In the genomic region with DNA sequence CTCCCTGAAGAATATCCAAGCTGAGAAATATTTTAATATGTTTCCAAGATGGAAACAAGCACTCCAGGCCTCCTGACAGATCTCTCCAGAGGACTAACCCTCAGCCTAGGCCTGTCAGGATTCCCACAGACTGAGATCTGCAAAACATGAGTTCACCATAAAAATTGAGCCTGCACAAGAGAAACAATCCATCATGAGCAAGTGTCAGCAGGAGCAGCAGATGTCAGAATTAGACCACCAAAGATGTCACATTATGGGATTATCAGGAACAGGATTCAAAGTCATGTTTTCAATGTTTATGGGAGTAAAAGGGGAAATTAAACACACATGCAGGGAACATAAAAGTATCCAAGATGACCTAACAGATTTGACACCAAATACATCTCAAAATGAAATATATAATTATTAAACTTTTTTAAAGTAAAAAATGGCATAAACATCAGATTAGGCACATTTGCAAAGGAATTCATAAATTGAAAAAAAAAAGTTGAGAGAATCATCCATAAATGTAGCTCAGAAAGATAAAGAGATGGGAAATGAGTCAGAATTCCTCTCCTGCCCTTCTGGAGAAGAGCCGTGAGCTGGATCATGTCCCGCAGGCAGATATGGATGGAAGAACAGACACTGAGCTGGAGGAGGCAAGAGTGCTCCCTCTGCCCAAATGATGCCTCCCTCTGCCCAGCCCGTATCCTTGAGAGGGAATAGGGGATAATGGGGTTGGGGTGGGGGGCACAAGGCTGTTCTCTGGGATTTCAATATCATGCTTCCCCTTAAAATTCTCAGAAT, we compare ENCODE assay signal across 26 cellular contexts.
DNase-seq lines count a peak whose midpoint lies in the region; ATAC-seq, FAIRE-seq and TF ChIP-seq lines count a peak whose summit lies in the region.
"Had no signal": no experiment of that assay in that cellular context is flagged by ENCODE, and none has a peak within 500 bp of the region (broad histone marks: within the 10 kb centered on the region; RNA-seq: fewer than 3 reads in every experiment).

No MANE protein-coding gene starts in this region.

- no peaks in the 10 kb centered on the region for H3K36me3 ChIP-seq in left ventricle myocardium inferior
- no peaks in the 10 kb centered on the region for H3K36me3 ChIP-seq in keratinocyte (ENCODE audit: control insufficient read depth in 2 of 2, extremely low read depth in 1 of 2, insufficient read depth in 2 of 2, low read length in 2 of 2)
- H3K36me3 ChIP-seq: lower lobe of right lung, Peyer's patch, prostate gland, SJSA1, upper lobe of left lung had no signal

- no peaks in the 10 kb centered on the region for H3K9me1 ChIP-seq in keratinocyte (ENCODE audit: control insufficient read depth, extremely low read depth, insufficient read depth, low read length)

- no peak overlapping the region for H3K9ac ChIP-seq in keratinocyte (ENCODE audit: control insufficient read depth, extremely low read depth, insufficient read depth, low read length)

- peak; percentile 55 for FAIRE-seq in keratinocyte (lab: Jason Lieb, UNC)
- FAIRE-seq: colon, TTC549 had no signal

- no peaks in the 10 kb centered on the region for H4K20me1 ChIP-seq in keratinocyte (ENCODE audit: control insufficient read depth, extremely low read depth, insufficient read depth, low read length)

- no peaks in the 10 kb centered on the region for H3K79me2 ChIP-seq in keratinocyte (ENCODE audit: control insufficient read depth, insufficient read depth, low read length)

- H3K4me2 ChIP-seq in keratinocyte (ENCODE audit: control insufficient read depth, extremely low read depth, insufficient read depth, low read depth, low read length), result no peak overlapping the region

- dilution Hi-C loops in keratinocyte (cut with MboI; ENCODE audit: extremely low pct_ligation_motif_present, low sequenced_read_pairs), result no loop called here

- TF ChIP-seq CTCF in left ventricle myocardium inferior (IDR thresholded peaks at IDR 0.05; ENCODE audit: borderline replicate concordance) (no peak), keratinocyte (optimal IDR thresholded peaks at IDR 0.05 in 1 of 3, IDR thresholded peaks at IDR 0.05 in 1 of 3, conservative IDR thresholded peaks at IDR 0.05 in 1 of 3; ENCODE audit: extremely low read depth in 1 of 3, insufficient read depth in 2 of 3, low read length in 3 of 3) (no peak)

- H3K4me1 ChIP-seq in left ventricle myocardium inferior (no peaks in the 10 kb centered on the region), keratinocyte (ENCODE audit: control insufficient read depth, extremely low read depth, insufficient read depth, low read length) (peaks cover 7% of the 10 kb centered on the region)
- H3K4me1 ChIP-seq: Peyer's patch, prostate gland, SJSA1, upper lobe of left lung had no signal

- H3K4me3 ChIP-seq in left ventricle myocardium inferior, result no peak overlapping the region
- no peak overlapping the region for H3K4me3 ChIP-seq in keratinocyte (ENCODE audit: control insufficient read depth in 2 of 3, extremely low read depth in 1 of 3, insufficient read depth in 2 of 3, low read depth in 1 of 3, low read length in 3 of 3)
- H3K4me3 ChIP-seq: lower lobe of right lung, Peyer's patch, prostate gland, SJSA1, skin epidermis, upper lobe of left lung had no signal

- H2AFZ ChIP-seq in keratinocyte (ENCODE audit: control insufficient read depth, low read length), result no peak overlapping the region

- H3K9me3 ChIP-seq in left ventricle myocardium inferior (replicated peaks) (peaks cover 5% of the 10 kb centered on the region), keratinocyte (ENCODE audit: control insufficient read depth, low read depth, low read length) (peaks cover 4% of the 10 kb centered on the region)
- H3K9me3 ChIP-seq: lower lobe of right lung, Peyer's patch, prostate gland, SJSA1, upper lobe of left lung had no signal

- ATAC-seq in Right ventricle myocardium inferior, result peak; percentile 18
- peak; percentile 53; the same call in 2 of the 3 replicates for ATAC-seq in SK-N-SH treated with all-trans-retinoic acid at 6 μM for 48 hours
- ATAC-seq in HG02870 (IDR thresholded peaks at IDR 0.05; ENCODE audit: unreplicated experiment), result no peak
- ATAC-seq in GM19452 (IDR thresholded peaks at IDR 0.05; ENCODE audit: unreplicated experiment), result no peak
- no peak for ATAC-seq in HG03097 (IDR thresholded peaks at IDR 0.05; ENCODE audit: low FRiP score, unreplicated experiment)
- ATAC-seq: activated CD4-positive, CD25-positive, alpha-beta regulatory T cell treated with anti-CD3 and anti-CD28 coated beads, Interleukin-2, amount 50 U/mL, for 24 hours; activated CD8-positive, alpha-beta T cell treated with anti-CD3 and anti-CD28 coated beads for 36 hours; lower lobe of right lung had no signal

- H3K27me3 ChIP-seq in left ventricle myocardium inferior (ENCODE audit: low read depth), result peaks cover 19% of the 10 kb centered on the region
- H3K27me3 ChIP-seq in keratinocyte (ENCODE audit: control insufficient read depth, extremely low read depth, insufficient read depth, low read length), result no peaks in the 10 kb centered on the region
- H3K27me3 ChIP-seq: Peyer's patch, SJSA1, upper lobe of left lung had no signal

- H3K27ac ChIP-seq in left ventricle myocardium inferior (replicated peaks) (no peak overlapping the region), keratinocyte (ENCODE audit: control insufficient read depth, insufficient read depth, low read length) (no peak overlapping the region)
- H3K27ac ChIP-seq: lower lobe of right lung, Peyer's patch, prostate gland, SJSA1, skin epidermis, upper lobe of left lung had no signal

- intact Hi-C loops in Right ventricle myocardium inferior (cut with DNase I) (loop anchor here (2.0 to 10.0 kb wide), 2 partner anchors 263 to 631 kb away; no protein-coding TSS in a partner anchor), left ventricle myocardium inferior (cut with micrococcal nuclease) (no loop called here)

- DNase-seq in Right ventricle myocardium inferior (ENCODE audit: missing footprints), result no peak
- no peak for DNase-seq in left ventricle myocardium inferior
- no peak for DNase-seq in keratinocyte (ENCODE audit: low read depth, low spot score)
- DNase-seq in Kasumi-1 (lab: John Stamatoyannopoulos, UW), result no peak
- DNase-seq: activated CD8-positive, alpha-beta T cell treated with anti-CD3 and anti-CD28 coated beads for 36 hours; activated effector memory CD4-positive, alpha-beta T cell treated with anti-CD3 and anti-CD28 coated beads, Interleukin-2, amount 50 U/mL, for 16 hours; activated naive CD8-positive, alpha-beta T cell treated with anti-CD3 and anti-CD28 coated beads, Interleukin-2, amount 10 ng/mL, durations not matched to agents 7 days and 5 days; activated T-cell treated with anti-CD3 and anti-CD28 coated beads for 4 hours; COR-L47; effector memory CD4-positive, alpha-beta T cell; islet precursor cell; lower lobe of right lung; stimulated activated CD4-positive, alpha-beta T cell treated with anti-CD3 and anti-CD28 coated beads, Interleukin-2, amount 100 ng/mL, for 24 hours; substantia nigra; upper lobe of left lung had no signal

TF ChIP-seq in SK-N-SH treated with all-trans-retinoic acid at 6 μM for 48 hours, 23 proteins besides CTCF, POLR2A, EP300 and RAD21:
- no peak for TF ChIP-seq PPARA (CRISPR knock-in tag; IDR thresholded peaks at IDR 0.05; ENCODE audit: borderline replicate concordance)
- 0 out of 2 replicates have a peak, but pooled peaks have one; percentile 13 for TF ChIP-seq ISL1 (CRISPR knock-in tag; IDR thresholded peaks at IDR 0.05)
TF ChIP-seq in SK-N-SH treated with all-trans-retinoic acid at 6 μM for 48 hours: peak in this region for 1.

Comparison
In these comparisons a context has a peak if more than half of its experiments do, and no peak if none do; other contexts are left out.
1. ATAC-seq: peak in Right ventricle myocardium inferior (single experiment) and SK-N-SH treated with all-trans-retinoic acid at 6 μM for 48 hours (single experiment); none in HG02870 (single experiment), GM19452 (single experiment) and HG03097 (single experiment).